In genomic region chr6:35724471-35724870, GRCh38 we compare ENCODE assay signal across 17 cellular contexts. TPM values are rescaled to one million over a fixed set of nuclear protein-coding genes. Genes with fewer than 3 reads are reported as not detected.
DNase-seq lines count a peak whose midpoint lies in the region; ATAC-seq, FAIRE-seq and TF ChIP-seq lines count a peak whose summit lies in the region.
"Had no signal": no experiment of that assay in that cellular context is flagged by ENCODE, and none has a peak within 500 bp of the region (broad histone marks: within the 10 kb centered on the region; RNA-seq: fewer than 3 reads in every experiment).

No MANE protein-coding gene starts in this region.

- H2BK5ac ChIP-seq in mesenchymal stem cell (ENCODE audit: low read depth, low read length, poor library complexity, severe bottlenecking) = no peak overlapping the region

- H3K4me1 ChIP-seq in Loucy (ENCODE audit: insufficient read depth, low read length, poor library complexity, severe bottlenecking) (peaks cover 80% of the 10 kb centered on the region), K562 (replicated peaks in 1 of 2; ENCODE audit: control insufficient read depth in 2 of 2, insufficient read depth in 2 of 2, low read length in 2 of 2) (peaks cover 54 to 60% of the 10 kb centered on the region in 2 experiments), mesenchymal stem cell (ENCODE audit: control insufficient read depth, insufficient read depth, low read depth, low read length) (peaks cover 50% of the 10 kb centered on the region), stomach smooth muscle (ENCODE audit: control insufficient read depth, insufficient read depth, low read length) (peaks cover 82% of the 10 kb centered on the region), osteoblast (ENCODE audit: insufficient read depth, low read length) (peaks cover 35% of the 10 kb centered on the region)

- peak overlapping the region; percentile 35 for H2BK120ac ChIP-seq in mesenchymal stem cell (ENCODE audit: low read depth, low read length)

- peak overlapping the region in 1 of 2 experiments; percentile 25 for H3K18ac ChIP-seq in mesenchymal stem cell (ENCODE audit: low read depth in 1 of 2, low read length in 2 of 2)

- peaks cover 15% of the 10 kb centered on the region; the same call in 1 of the 2 replicates for H3K79me2 ChIP-seq in Loucy (ENCODE audit: insufficient read depth, low read length)
- H3K79me2 ChIP-seq in K562 (ENCODE audit: control insufficient read depth, insufficient read depth, low read length) = no peaks in the 10 kb centered on the region; the same call in 2 of the 3 replicates
- no peaks in the 10 kb centered on the region for H3K79me2 ChIP-seq in osteoblast (ENCODE audit: insufficient read depth, low read length)

- WGBS in K562 (ENCODE audit: insufficient coverage, low coverage, missing lambda C conversion rate) = 23% methylated on average over 2 of the region's 2 CpGs
- 79% methylated on average over 1 of the region's 2 CpGs for WGBS in mesenchymal stem cell

- H3K4me3 ChIP-seq in Loucy (ENCODE audit: low read length, poor library complexity, severe bottlenecking) (no peak overlapping the region), K562 (no peak overlapping the region), mesenchymal stem cell (ENCODE audit: insufficient read depth in 1 of 2, low read depth in 1 of 2, low read length in 2 of 2) (no peak overlapping the region), stomach smooth muscle (ENCODE audit: low read length in 2 of 2) (no peak overlapping the region), osteoblast (ENCODE audit: insufficient read depth, low read length) (no peak overlapping the region)
- H3K4me3 ChIP-seq: left lung had no signal

- no peaks in the 10 kb centered on the region for H3K79me1 ChIP-seq in mesenchymal stem cell (replicated peaks; ENCODE audit: low read length, poor library complexity, severe bottlenecking)

- ATAC-seq in K562 (no peak), HG02623 (IDR thresholded peaks at IDR 0.05; ENCODE audit: unreplicated experiment) (no peak), GM21526 (IDR thresholded peaks at IDR 0.05; ENCODE audit: low FRiP score, unreplicated experiment) (no peak)
- ATAC-seq: activated CD8-positive, alpha-beta T cell treated with anti-CD3 and anti-CD28 coated beads, Interleukin-2, amount 10 ng/mL, durations not matched to agents 7 days and 5 days; left lung had no signal

- FAIRE-seq in K562 (lab: Jason Lieb, UNC) = no peak
- FAIRE-seq: TTC549 had no signal

- CTCF ChIA-PET in K562 (lab: Yijun Ruan, JAX; ENCODE audit: low intra/inter-chr PET ratio) = no interaction called here

- H3K9ac ChIP-seq in Loucy (ENCODE audit: low read depth, low read length, poor library complexity, severe bottlenecking) (peak overlapping the region; percentile 96), K562 (ENCODE audit: insufficient read depth in 1 of 2, low read depth in 2 of 2, low read length in 2 of 2) (peak overlapping the region in 1 of 2 experiments; percentile 76; a peak in 1 of 4 replicates), mesenchymal stem cell (ENCODE audit: low read length) (no peak overlapping the region), stomach smooth muscle (ENCODE audit: low read length in 2 of 2) (peak overlapping the region; percentile 47 to 82)

- peaks cover 9% of the 10 kb centered on the region for H3F3A ChIP-seq in Loucy (ENCODE audit: low read depth)

- no peaks in the 10 kb centered on the region for H3K9me3 ChIP-seq in Loucy (ENCODE audit: insufficient read depth, low read depth, low read length)
- H3K9me3 ChIP-seq in K562 (replicated peaks; ENCODE audit: control insufficient read depth, insufficient read depth, low read depth, low read length) = no peaks in the 10 kb centered on the region
- no peaks in the 10 kb centered on the region for H3K9me3 ChIP-seq in mesenchymal stem cell (ENCODE audit: control insufficient read depth, low read length)
- no peaks in the 10 kb centered on the region for H3K9me3 ChIP-seq in stomach smooth muscle (ENCODE audit: control insufficient read depth in 2 of 2, low read length in 2 of 2)
- H3K9me3 ChIP-seq in osteoblast (ENCODE audit: low read depth, low read length) = no peaks in the 10 kb centered on the region
- H3K9me3 ChIP-seq: left lung had no signal

- H4K8ac ChIP-seq in mesenchymal stem cell (ENCODE audit: low read length) = no peak overlapping the region

- H2AFZ ChIP-seq in Loucy (ENCODE audit: low read length) = no peak overlapping the region
- H2AFZ ChIP-seq in K562 (ENCODE audit: low read depth, low read length) = 0 out of 2 replicates have a peak overlapping the region, but pooled peaks have one; percentile 48
- no peak overlapping the region for H2AFZ ChIP-seq in mesenchymal stem cell (ENCODE audit: low read depth, low read length)
- H2AFZ ChIP-seq in osteoblast (ENCODE audit: low read length) = no peak overlapping the region

- POLR2A ChIA-PET in K562 (lab: Yijun Ruan, JAX) = interaction anchor here (0.6 to 1.9 kb wide), 5 partner anchors 9 to 141 kb away, joined by 3 to 5 read pairs (median 4); no protein-coding TSS in a partner anchor

- no peak for DNase-seq in K562 (ENCODE audit: extremely low read depth in 1 of 4, low spot score in 3 of 4)
- no peak for DNase-seq in mesenchymal stem cell
- DNase-seq in midbrain (lab: John Stamatoyannopoulos, UW) = no peak
- DNase-seq in osteoblast (ENCODE audit: insufficient read length, low spot score, missing footprints) = no peak
- DNase-seq: activated CD8-positive, alpha-beta T cell treated with anti-CD3 and anti-CD28 coated beads, Interleukin-2, amount 10 ng/mL, durations not matched to agents 7 days and 5 days; activated gamma-delta T cell treated with Interleukin-2 at 50 U/mL for 16 hours; CD4-positive, CD25-positive, alpha-beta regulatory T cell; hippocampal formation; left lung; NCI-H1436 treated with DMSO at 0.1 percent for 48 hours had no signal

- H3K9me1 ChIP-seq in K562 (ENCODE audit: control insufficient read depth, insufficient read depth, low read length) = no peaks in the 10 kb centered on the region

- TF ChIP-seq POLR2A in K562 (conservative IDR thresholded peaks at IDR 0.05) = no peak

- in situ Hi-C loops in K562 (cut with MboI) = no loop called here

- H3K4ac ChIP-seq in mesenchymal stem cell (ENCODE audit: low read depth in 1 of 2, low read length in 2 of 2) = no peak overlapping the region

- H4K91ac ChIP-seq in mesenchymal stem cell (ENCODE audit: low read length) = no peak overlapping the region

- peak overlapping the region in 1 of 2 experiments; percentile 27 for H2BK12ac ChIP-seq in mesenchymal stem cell (ENCODE audit: low read length in 2 of 2)

- H3K36me3 ChIP-seq in Loucy (ENCODE audit: insufficient read depth, low read length) (no peaks in the 10 kb centered on the region), K562 (ENCODE audit: control insufficient read depth, insufficient read depth, low read length) (no peaks in the 10 kb centered on the region), mesenchymal stem cell (ENCODE audit: control insufficient read depth in 1 of 2, insufficient read depth in 2 of 2, low read depth in 1 of 2, low read length in 2 of 2) (no peaks in the 10 kb centered on the region), stomach smooth muscle (ENCODE audit: control insufficient read depth in 2 of 2, insufficient read depth in 2 of 2, low read length in 2 of 2) (no peaks in the 10 kb centered on the region), osteoblast (ENCODE audit: insufficient read depth, low read length) (no peaks in the 10 kb centered on the region)
- H3K36me3 ChIP-seq: left lung had no signal

- H3K14ac ChIP-seq in mesenchymal stem cell (ENCODE audit: low read length in 2 of 2) = no peak overlapping the region

- H3K23ac ChIP-seq in mesenchymal stem cell (ENCODE audit: low read length in 2 of 2) = no peak overlapping the region

- no peak for TF ChIP-seq RAD21 in K562 (CRISPR knock-in tag; conservative IDR thresholded peaks at IDR 0.05 in 1 of 2, IDR thresholded peaks at IDR 0.05 in 1 of 2)

- no TSS peak for BruUV-seq in K562 (replicated peaks; lab: Mats Ljungman, UMichigan)

- H3K27ac ChIP-seq in K562 (ENCODE audit: extremely low read depth, low read depth, low read length) = no peak overlapping the region
- no peak overlapping the region for H3K27ac ChIP-seq in mesenchymal stem cell (ENCODE audit: low read length, poor library complexity, severe bottlenecking)
- peak overlapping the region; percentile 100 for H3K27ac ChIP-seq in stomach smooth muscle (ENCODE audit: low read length)
- no peak overlapping the region for H3K27ac ChIP-seq in osteoblast (ENCODE audit: low read depth, low read length)
- H3K27ac ChIP-seq: epithelial cell of prostate had no signal

- TF ChIP-seq CTCF in Loucy (conservative IDR thresholded peaks at IDR 0.05; ENCODE audit: low read length) (no peak), K562 (IDR thresholded peaks at IDR 0.05 in 2 of 3, conservative IDR thresholded peaks at IDR 0.05 in 1 of 3; ENCODE audit: insufficient read depth in 2 of 3, low read depth in 1 of 3, low read length in 3 of 3) (no peak), osteoblast (IDR thresholded peaks at IDR 0.05; ENCODE audit: extremely low read depth, low read depth, low read length) (no peak)

- H2AK5ac ChIP-seq in mesenchymal stem cell (ENCODE audit: low read length, severe bottlenecking) = no peak overlapping the region

- no peaks in the 10 kb centered on the region for H3K9me2 ChIP-seq in Loucy (replicated peaks; ENCODE audit: low read depth, low read length)

- H3K27me3 ChIP-seq in Loucy (ENCODE audit: insufficient read depth, low read length, poor library complexity, severe bottlenecking) (no peaks in the 10 kb centered on the region), K562 (ENCODE audit: control insufficient read depth in 2 of 2, insufficient read depth in 2 of 2, low read length in 2 of 2) (no peaks in the 10 kb centered on the region), mesenchymal stem cell (ENCODE audit: control insufficient read depth in 1 of 2, insufficient read depth in 1 of 2, low read length in 2 of 2) (peaks cover 0 to 8% of the 10 kb centered on the region in 2 experiments), stomach smooth muscle (ENCODE audit: control insufficient read depth in 1 of 2, insufficient read depth in 2 of 2, low read length in 2 of 2) (no peaks in the 10 kb centered on the region), osteoblast (ENCODE audit: insufficient read depth, low read length) (no peaks in the 10 kb centered on the region)
- H3K27me3 ChIP-seq: left lung had no signal

- intact Hi-C loops in K562 (cut with micrococcal nuclease) = no loop called here

- H4K20me1 ChIP-seq in Loucy (ENCODE audit: insufficient read depth, low read length, poor library complexity, severe bottlenecking) (no peaks in the 10 kb centered on the region), K562 (replicated peaks; ENCODE audit: control insufficient read depth, insufficient read depth, low read length) (no peaks in the 10 kb centered on the region), osteoblast (ENCODE audit: insufficient read depth, low read length) (no peaks in the 10 kb centered on the region)

- H3K4me2 ChIP-seq in Loucy (ENCODE audit: low read depth, low read length, poor library complexity, severe bottlenecking) = no peak overlapping the region
- H3K4me2 ChIP-seq in K562 (ENCODE audit: insufficient read depth, low read length) = no peak overlapping the region
- no peak overlapping the region for H3K4me2 ChIP-seq in mesenchymal stem cell (ENCODE audit: low read length, poor library complexity, severe bottlenecking)
- H3K4me2 ChIP-seq in osteoblast (ENCODE audit: insufficient read depth, low read length) = no peak overlapping the region

- H2BK15ac ChIP-seq in mesenchymal stem cell (ENCODE audit: low read depth, poor library complexity, severe bottlenecking) = no peak overlapping the region

- TF ChIP-seq EP300 in K562 (IDR thresholded peaks at IDR 0.05; ENCODE audit: low read length) = no peak

RNA-seq across cellular contexts. Expression of gene ARMC12, which starts 12.4 kb away (rescaled TPM):
- total RNA-seq in K562 (2011; cell fraction: chromatin; rRNA removed; ENCODE audit: low replicate concordance) = not detected in 2 replicates
- total RNA-seq in K562 (2011; cell fraction: nucleolus; rRNA removed) = 0.50 TPM in 1 of 2 replicates, not detected in the other
- total RNA-seq in K562 (2011; cell fraction: nucleoplasm; rRNA removed) = not detected in 2 replicates
- total RNA-seq in K562 (2014; rRNA removed) (0.09 TPM in 1 of 2 replicates, not detected in the other), K562 (2014; rRNA removed; fragmentation: Illumina TruSeq; extraction: Trizol) (0.36 TPM in 1 of 2 replicates, not detected in the other), K562 (2015; rRNA removed; fragmentation: Illumina TruSeq; extraction: Trizol) (not detected in 2 replicates), K562 (2021) (0.13 and 0.35 TPM in 2 replicates), osteoblast (0.36 and 0.59 TPM in 2 replicates)
- polyA plus RNA-seq in K562 (2011; rRNA removed) (0.26 and 0.45 TPM in 2 replicates), K562 (2014; fragmentation: Illumina TruSeq; extraction: Trizol) (0.36 TPM in 1 of 2 replicates, not detected in the other), K562 (2014; fragmentation: Nextera tagmentation; extraction: Ambion mirVana) (under 1 TPM in 1 of 2 experiments, not detected in 1; 0.13 TPM), K562 (2014; rRNA removed) (0.58 TPM in 1 of 2 replicates, not detected in the other)
- 0.07 and 0.21 TPM in 2 replicates for polyA plus RNA-seq in K562 (2011; cell fraction: cytosol; rRNA removed)
- 1.4 TPM in 2 replicates for polyA plus RNA-seq in K562 (2011; cell fraction: nucleus; rRNA removed)
- 0.26 and 1.6 TPM in 2 replicates for polyA plus RNA-seq in K562 (2012)
- 0.18 and 0.46 TPM in 2 replicates for polyA minus RNA-seq in K562 (2011; rRNA and poly(A)+ RNA removed)
- not detected in 2 replicates for polyA minus RNA-seq in K562 (2011; cell fraction: cytosol; rRNA and poly(A)+ RNA removed)
- 0.27 TPM in 1 of 2 replicates, not detected in the other for polyA minus RNA-seq in K562 (2011; cell fraction: nucleus; rRNA and poly(A)+ RNA removed)
- 0.39 TPM for polyA plus RNA-seq in mesenchymal stem cell (2013, experiment 1 of 2)
- polyA plus RNA-seq in mesenchymal stem cell (2013, experiment 2 of 2) = 0.37 TPM
- polyA plus RNA-seq: CD4-positive, CD25-positive, alpha-beta regulatory T cell had no signal

RNA-seq across cellular contexts. Expression of gene FKBP5, which starts 35.8 kb away (rescaled TPM):
- total RNA-seq in K562 (2011; cell fraction: chromatin; rRNA removed; ENCODE audit: low replicate concordance) = 23.5 and 58.7 TPM in 2 replicates
- total RNA-seq in K562 (2011; cell fraction: nucleolus; rRNA removed) = 14.5 and 19.2 TPM in 2 replicates
- 38.3 and 72.2 TPM in 2 replicates for total RNA-seq in K562 (2011; cell fraction: nucleoplasm; rRNA removed)
- total RNA-seq in K562 (2014; rRNA removed) (75.0 and 82.8 TPM in 2 replicates), K562 (2014; rRNA removed; fragmentation: Illumina TruSeq; extraction: Trizol) (54.2 and 65.9 TPM in 2 replicates), K562 (2015; rRNA removed; fragmentation: Illumina TruSeq; extraction: Trizol) (39.9 and 43.8 TPM in 2 replicates), K562 (2021) (92.0 and 104 TPM in 2 replicates), osteoblast (5.1 and 6.2 TPM in 2 replicates)
- polyA plus RNA-seq in K562 (2011; rRNA removed) (59.7 and 86.1 TPM in 2 replicates), K562 (2014; fragmentation: Illumina TruSeq; extraction: Trizol) (128 and 151 TPM in 2 replicates), K562 (2014; fragmentation: Nextera tagmentation; extraction: Ambion mirVana) (10 to 100 TPM; 32.7 to 46.1 TPM), K562 (2014; rRNA removed) (76.6 and 76.8 TPM in 2 replicates)
- 22.1 and 33.5 TPM in 2 replicates for polyA plus RNA-seq in K562 (2011; cell fraction: cytosol; rRNA removed)
- polyA plus RNA-seq in K562 (2011; cell fraction: nucleus; rRNA removed) = 22.5 and 23.2 TPM in 2 replicates
- 43.9 and 85.0 TPM in 2 replicates for polyA plus RNA-seq in K562 (2012)
- 71.5 and 74.0 TPM in 2 replicates for polyA minus RNA-seq in K562 (2011; rRNA and poly(A)+ RNA removed)
- 31.1 and 38.9 TPM in 2 replicates for polyA minus RNA-seq in K562 (2011; cell fraction: cytosol; rRNA and poly(A)+ RNA removed)
- 13.3 and 18.5 TPM in 2 replicates for polyA minus RNA-seq in K562 (2011; cell fraction: nucleus; rRNA and poly(A)+ RNA removed)
- 112 TPM for polyA plus RNA-seq in mesenchymal stem cell (2013, experiment 1 of 2)
- 113 TPM for polyA plus RNA-seq in mesenchymal stem cell (2013, experiment 2 of 2)

RNA-seq across cellular contexts. Expression of gene CLPSL2, which starts 51.9 kb away (rescaled TPM):
- total RNA-seq in K562 (2011; cell fraction: chromatin; rRNA removed; ENCODE audit: low replicate concordance) = not detected in 2 replicates
- total RNA-seq in K562 (2011; cell fraction: nucleolus; rRNA removed) = not detected in 2 replicates
- total RNA-seq in K562 (2011; cell fraction: nucleoplasm; rRNA removed) = not detected in 2 replicates
- total RNA-seq in K562 (2014; rRNA removed) = not detected in 2 replicates
- not detected in 2 replicates for total RNA-seq in K562 (2014; rRNA removed; fragmentation: Illumina TruSeq; extraction: Trizol)
- not detected in 2 replicates for total RNA-seq in K562 (2015; rRNA removed; fragmentation: Illumina TruSeq; extraction: Trizol)
- total RNA-seq in K562 (2021) = not detected in 2 replicates
- not detected in 2 replicates for polyA plus RNA-seq in K562 (2011; rRNA removed)
- polyA plus RNA-seq in K562 (2011; cell fraction: cytosol; rRNA removed) = not detected in 2 replicates
- not detected in 2 replicates for polyA plus RNA-seq in K562 (2011; cell fraction: nucleus; rRNA removed)
- polyA plus RNA-seq in K562 (2012) = not detected in 2 replicates
- polyA plus RNA-seq in K562 (2014; fragmentation: Illumina TruSeq; extraction: Trizol) = not detected in 2 replicates
- polyA plus RNA-seq in K562 (2014; fragmentation: Nextera tagmentation; extraction: Ambion mirVana) = not detected
- polyA plus RNA-seq in K562 (2014; rRNA removed) = not detected in 2 replicates
- not detected in 2 replicates for polyA minus RNA-seq in K562 (2011; rRNA and poly(A)+ RNA removed)
- not detected in 2 replicates for polyA minus RNA-seq in K562 (2011; cell fraction: cytosol; rRNA and poly(A)+ RNA removed)
- polyA minus RNA-seq in K562 (2011; cell fraction: nucleus; rRNA and poly(A)+ RNA removed) = not detected in 2 replicates
- polyA plus RNA-seq in mesenchymal stem cell (2013, experiment 1 of 2) = not detected
- polyA plus RNA-seq in mesenchymal stem cell (2013, experiment 2 of 2) = not detected
- total RNA-seq in osteoblast = not detected in 2 replicates
- total RNA-seq: activated CD8-positive, alpha-beta T cell treated with anti-CD3 and anti-CD28 coated beads, Interleukin-2, amount 10 ng/mL, durations not matched to agents 7 days and 5 days; cardiac septum; CD4-positive, CD25-positive, alpha-beta regulatory T cell; left lung had no signal
- polyA plus RNA-seq: CD4-positive, CD25-positive, alpha-beta regulatory T cell had no signal

RNA-seq across cellular contexts. Expression of gene CLPSL1, which starts 56.3 kb away (rescaled TPM):
- not detected in 2 replicates for total RNA-seq in K562 (2011; cell fraction: chromatin; rRNA removed; ENCODE audit: low replicate concordance)
- total RNA-seq in K562 (2011; cell fraction: nucleolus; rRNA removed) = not detected in 2 replicates
- not detected in 2 replicates for total RNA-seq in K562 (2011; cell fraction: nucleoplasm; rRNA removed)
- total RNA-seq in K562 (2014; rRNA removed) (not detected in 2 replicates), K562 (2014; rRNA removed; fragmentation: Illumina TruSeq; extraction: Trizol) (not detected in 2 replicates), K562 (2015; rRNA removed; fragmentation: Illumina TruSeq; extraction: Trizol) (not detected in 2 replicates), K562 (2021) (not detected in 2 replicates), osteoblast (not detected in 2 replicates)
- polyA plus RNA-seq in K562 (2011; rRNA removed) (not detected in 2 replicates), K562 (2014; fragmentation: Illumina TruSeq; extraction: Trizol) (not detected in 2 replicates), K562 (2014; fragmentation: Nextera tagmentation; extraction: Ambion mirVana) (not detected), K562 (2014; rRNA removed) (not detected in 2 replicates)
- not detected in 2 replicates for polyA plus RNA-seq in K562 (2011; cell fraction: cytosol; rRNA removed)
- not detected in 2 replicates for polyA plus RNA-seq in K562 (2011; cell fraction: nucleus; rRNA removed)
- polyA plus RNA-seq in K562 (2012) = not detected in 2 replicates
- not detected in 2 replicates for polyA minus RNA-seq in K562 (2011; rRNA and poly(A)+ RNA removed)
- polyA minus RNA-seq in K562 (2011; cell fraction: cytosol; rRNA and poly(A)+ RNA removed) = not detected in 2 replicates
- not detected in 2 replicates for polyA minus RNA-seq in K562 (2011; cell fraction: nucleus; rRNA and poly(A)+ RNA removed)
- not detected for polyA plus RNA-seq in mesenchymal stem cell (2013, experiment 1 of 2)
- not detected for polyA plus RNA-seq in mesenchymal stem cell (2013, experiment 2 of 2)
- total RNA-seq: activated CD8-positive, alpha-beta T cell treated with anti-CD3 and anti-CD28 coated beads, Interleukin-2, amount 10 ng/mL, durations not matched to agents 7 days and 5 days; cardiac septum; CD4-positive, CD25-positive, alpha-beta regulatory T cell; left lung had no signal
- polyA plus RNA-seq: CD4-positive, CD25-positive, alpha-beta regulatory T cell had no signal
